1 cellular context compared by ENCODE assay signal in genomic region chr7:106717254-106717996, GRCh38.
TF ChIP-seq lines count a peak whose summit lies in the region.

No MANE protein-coding gene starts in this region.

TF ChIP-seq in A549, 52 proteins besides CTCF, POLR2A, EP300 and RAD21 (continued from another document):
- no peak for TF ChIP-seq HMGXB4 (CRISPR knock-in tag; IDR thresholded peaks at IDR 0.05; ENCODE audit: borderline replicate concordance)
- no peak for TF ChIP-seq ZSCAN20 (CRISPR knock-in tag; IDR thresholded peaks at IDR 0.05)
- no peak for TF ChIP-seq HOXB5 (CRISPR knock-in tag; IDR thresholded peaks at IDR 0.05)
